Comparison of ENCODE assay signal across 8 cellular contexts in genomic region chr19:49148784-49149651, GRCh38. TPM values are rescaled to one million over a fixed set of nuclear protein-coding genes. Genes with fewer than 3 reads are reported as not detected.
DNase-seq lines count a peak whose midpoint lies in the region; ATAC-seq and TF ChIP-seq lines count a peak whose summit lies in the region.

No MANE protein-coding gene starts in this region.

- H3K9me3 ChIP-seq in HAP-1 (no peaks in the 10 kb centered on the region), colonic mucosa (no peaks in the 10 kb centered on the region)

- peaks cover 23% of the 10 kb centered on the region for H3K4me1 ChIP-seq in HAP-1
- H3K4me1 ChIP-seq in colonic mucosa, result no peaks in the 10 kb centered on the region

- peak overlapping the region; percentile 78 to 100 for H3K9ac ChIP-seq in colonic mucosa (ENCODE audit: low read depth in 2 of 2, low read length in 2 of 2)

- TF ChIP-seq CTCF in AG04449 (IDR thresholded peaks at IDR 0.05; ENCODE audit: insufficient read depth, low read length, missing control alignments) (no peak), colonic mucosa (IDR thresholded peaks at IDR 0.05) (no peak)

- POLR2A ChIA-PET in AG04449 (lab: Yijun Ruan, JAX), result interaction anchor here (0.7 to 2.1 kb wide), 2 partner anchors 35 to 39 kb away, joined by 3 to 4 read pairs; partner anchors contain the start of gene LIN7B

- H3K27ac ChIP-seq in colonic mucosa, result peak overlapping the region; percentile 92

- H3K27me3 ChIP-seq in HAP-1 (ENCODE audit: low read depth), result no peaks in the 10 kb centered on the region
- H3K27me3 ChIP-seq in colonic mucosa, result no peaks in the 10 kb centered on the region

- DNase-seq in AG04449 (ENCODE audit: low read depth, low spot score) (no peak), HAP-1 (ENCODE audit: low spot score in 2 of 2) (peak; percentile 93 to 100), NCI-H526 treated with DMSO at 0.1 percent for 48 hours (lab: John Stamatoyannopoulos, UW) (peak; percentile 84), colonic mucosa (peak; percentile 100), kidney glomerular epithelial cell (lab: John Stamatoyannopoulos, UW) (peak; percentile 97)
- peak; percentile 81 for DNase-seq in activated CD4-positive, alpha-beta T cell treated with anti-CD3 and anti-CD28 coated beads, Interleukin-2, amount 50 U/mL, for 1 hour
- DNase-seq in stimulated activated CD4-positive, alpha-beta T cell treated with anti-CD3 and anti-CD28 coated beads, Interleukin-15, amount 100 ng/mL, for 48 hours (ENCODE audit: low read depth in 2 of 2), result peak; percentile 74 to 86

- ATAC-seq in GM19452 (IDR thresholded peaks at IDR 0.05; ENCODE audit: unreplicated experiment), result no peak

- in situ Hi-C loops in HAP-1 (cut with MboI; ENCODE audit: low sequenced_read_pairs), result no loop called here

- intact Hi-C loops in colonic mucosa (cut with DNase I), result loop anchor here (5.0 kb wide), 2 partner anchors 52 to 53 kb away; no protein-coding TSS in a partner anchor

- H3K36me3 ChIP-seq in HAP-1 (replicated peaks) (no peaks in the 10 kb centered on the region), colonic mucosa (no peaks in the 10 kb centered on the region)

- CTCF ChIA-PET in AG04449 (lab: Yijun Ruan, JAX), result interaction anchor here (0.9 to 3.7 kb wide), 11 partner anchors 10 to 156 kb away, joined by 3 to 32 read pairs (median 5); partner anchors contain the start of genes GYS1 and LIN7B

- H3K4me3 ChIP-seq in AG04449 (ENCODE audit: low read depth, low read length) (peak overlapping the region; percentile 95), HAP-1 (peak overlapping the region; percentile 70), colonic mucosa (peak overlapping the region; percentile 58)

RNA-seq across cellular contexts. Expression of gene HRC, which starts 6.2 kb away (rescaled TPM):
- 1 to 10 TPM in 1 of 2 donors, under 1 TPM in 1; 0.53 to 1.8 TPM for total RNA-seq in colonic mucosa

RNA-seq across cellular contexts. Expression of gene TRPM4, which starts 8.6 kb away (rescaled TPM):
- total RNA-seq in colonic mucosa, result 100 to 1,000 TPM; 175 to 307 TPM

RNA-seq across cellular contexts. Expression of gene PPFIA3, which starts 29.7 kb away (rescaled TPM):
- 10 to 100 TPM; 27.5 to 36.3 TPM for total RNA-seq in colonic mucosa

RNA-seq across cellular contexts. Expression of gene C19orf73, which starts 30.1 kb away (rescaled TPM):
- 1 to 10 TPM; 3.5 to 4.8 TPM for total RNA-seq in colonic mucosa

RNA-seq across cellular contexts. Expression of gene LIN7B, which starts 34.8 kb away (rescaled TPM):
- 10 to 100 TPM; 11.8 to 14.6 TPM for total RNA-seq in colonic mucosa
